In the genomic region with DNA sequence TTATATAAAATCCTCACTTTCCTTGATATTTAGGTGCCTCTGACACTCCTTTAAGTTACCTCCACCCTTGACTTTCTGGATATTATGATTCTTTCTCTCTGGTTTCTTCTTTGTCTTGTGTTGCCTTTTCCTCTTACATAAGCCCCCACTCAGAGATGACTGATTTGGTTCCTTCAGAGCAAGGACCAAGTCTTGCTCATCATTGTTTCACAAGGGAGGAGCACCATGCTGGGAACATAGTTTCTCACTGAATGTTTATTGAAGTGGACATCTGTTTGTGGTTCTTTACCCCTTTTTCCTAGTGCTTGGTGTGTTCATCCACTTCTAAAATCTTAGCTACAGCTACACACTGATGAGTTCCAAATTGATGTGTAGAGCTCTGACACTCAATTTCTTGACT, we compare ENCODE assay signal across 18 cellular contexts.
"Had no signal": no experiment of that assay in that cellular context is flagged by ENCODE, and none has a peak within 500 bp of the region (broad histone marks: within the 10 kb centered on the region; RNA-seq: fewer than 3 reads in every experiment).

No MANE protein-coding gene starts in this region.

- H3K4me1 Mint-ChIP-seq: activated naive CD8-positive, alpha-beta T cell treated with anti-CD3 and anti-CD28 coated beads, Interleukin-2, amount 10 ng/mL, durations not matched to agents 7 days and 5 days; memory B cell had no signal

- H3K4me3 Mint-ChIP-seq: activated naive CD8-positive, alpha-beta T cell treated with anti-CD3 and anti-CD28 coated beads, Interleukin-2, amount 10 ng/mL, durations not matched to agents 7 days and 5 days; activated T-helper 1 cell treated with anti-CD3 and anti-CD28 coated beads, Interleukin-12 subunit alpha, Interleukin-12 subunit beta, Interleukin-2, Interleukin-4 antibody, amounts not matched to agents 30 ng/mL and 10 ng/mL and 1 ng/mL, durations not matched to agents 14 hours and 24 hours and 36 hours; memory B cell; natural killer cell treated with Interleukin-12 subunit alpha and Interleukin-12 subunit beta and Interleukin-15 and Interleukin-18, amount 100 ng/mL, for 72 hours had no signal

- H3K27ac Mint-ChIP-seq: activated naive CD8-positive, alpha-beta T cell treated with anti-CD3 and anti-CD28 coated beads, Interleukin-2, amount 10 ng/mL, durations not matched to agents 7 days and 5 days; activated T-helper 1 cell treated with anti-CD3 and anti-CD28 coated beads, Interleukin-12 subunit alpha, Interleukin-12 subunit beta, Interleukin-2, Interleukin-4 antibody, amounts not matched to agents 30 ng/mL and 10 ng/mL and 1 ng/mL, durations not matched to agents 14 hours and 24 hours and 36 hours; memory B cell; natural killer cell treated with Interleukin-12 subunit alpha and Interleukin-12 subunit beta and Interleukin-15 and Interleukin-18, amount 100 ng/mL, for 72 hours had no signal

- H3K27ac ChIP-seq: esophagus muscularis mucosa, left ventricle myocardium inferior, suprapubic skin had no signal

- H3K9me3 Mint-ChIP-seq: activated naive CD8-positive, alpha-beta T cell treated with anti-CD3 and anti-CD28 coated beads, Interleukin-2, amount 10 ng/mL, durations not matched to agents 7 days and 5 days; activated T-helper 1 cell treated with anti-CD3 and anti-CD28 coated beads, Interleukin-12 subunit alpha, Interleukin-12 subunit beta, Interleukin-2, Interleukin-4 antibody, amounts not matched to agents 30 ng/mL and 10 ng/mL and 1 ng/mL, durations not matched to agents 14 hours and 24 hours and 36 hours had no signal

- H3K27me3 Mint-ChIP-seq: activated naive CD8-positive, alpha-beta T cell treated with anti-CD3 and anti-CD28 coated beads, Interleukin-2, amount 10 ng/mL, durations not matched to agents 7 days and 5 days; memory B cell had no signal

- H3K36me3 ChIP-seq: esophagus muscularis mucosa, left ventricle myocardium inferior, suprapubic skin had no signal

- H3K4me1 ChIP-seq: esophagus muscularis mucosa, left ventricle myocardium inferior, suprapubic skin had no signal

- H3K36me3 Mint-ChIP-seq: activated naive CD8-positive, alpha-beta T cell treated with anti-CD3 and anti-CD28 coated beads, Interleukin-2, amount 10 ng/mL, durations not matched to agents 7 days and 5 days; memory B cell; natural killer cell treated with Interleukin-12 subunit alpha and Interleukin-12 subunit beta and Interleukin-15 and Interleukin-18, amount 100 ng/mL, for 72 hours had no signal

- H3K27me3 ChIP-seq: esophagus muscularis mucosa, suprapubic skin had no signal

- H3K4me3 ChIP-seq: esophagus muscularis mucosa, left ventricle myocardium inferior, suprapubic skin had no signal

- DNase-seq: activated CD4-positive, alpha-beta T cell treated with anti-CD3 and anti-CD28 coated beads, Interleukin-2, amount 50 U/mL, for 1 hour; activated naive CD8-positive, alpha-beta T cell treated with anti-CD3 and anti-CD28 coated beads, Interleukin-2, amount 10 ng/mL, durations not matched to agents 7 days and 5 days; aorta; hippocampal formation; left ventricle myocardium inferior; nucleus accumbens; posterior cingulate gyrus; retina; small intestine; stimulated activated CD4-positive, alpha-beta T cell treated with anti-CD3 and anti-CD28 coated beads, Interleukin-4, amount 100 ng/mL, for 4 hours; stimulated activated CD8-positive, alpha-beta memory T cell treated with anti-CD3 and anti-CD28 coated beads, Interleukin-4, amount 100 ng/mL, for 48 hours; stimulated activated naive CD8-positive, alpha-beta T cell treated with anti-CD3 and anti-CD28 coated beads, Interleukin-15, Interleukin-2, amounts not matched to agents 100 U/mL and 50 U/mL, for 24 hours; trophoblast cell had no signal
